12 cellular contexts compared by ENCODE assay signal in genomic region chr1:198352975-198353695, GRCh38.
A peak's percentile ranks its signal among the peaks of the same experiment; 100 is the strongest.
DNase-seq lines count a peak whose midpoint lies in the region; ATAC-seq and TF ChIP-seq lines count a peak whose summit lies in the region.
"Had no signal": no experiment of that assay in that cellular context is flagged by ENCODE, and none has a peak within 500 bp of the region (broad histone marks: within the 10 kb centered on the region; RNA-seq: fewer than 3 reads in every experiment).

No MANE protein-coding gene starts in this region.

- H3K79me2 ChIP-seq in OCI-LY3 (ENCODE audit: low read length): no peaks in the 10 kb centered on the region

- H3K4me2 ChIP-seq in OCI-LY3 (ENCODE audit: low read length): peak overlapping the region; percentile 85

- H3K9me3 Mint-ChIP-seq in Calu3 (ENCODE audit: low read depth, unreplicated experiment): no peaks in the 10 kb centered on the region
- H3K9me3 Mint-ChIP-seq in stimulated activated memory B cell treated with anti-CD40 and anti-IgM and Interleukin-4, amounts not matched to agents 10 μg/mL and 1 μg/mL and 100 μg/mL, for 72 hours: no peaks in the 10 kb centered on the region
- H3K9me3 Mint-ChIP-seq: H9, nephron had no signal

- H3K4me1 ChIP-seq in OCI-LY3 (ENCODE audit: low read length): peaks cover 36% of the 10 kb centered on the region
- H3K4me1 ChIP-seq: ascending aorta had no signal

- ATAC-seq in GM18861 (IDR thresholded peaks at IDR 0.05; ENCODE audit: unreplicated experiment): peak; percentile 84
- peak; percentile 75 for ATAC-seq in GM21367 (IDR thresholded peaks at IDR 0.05; ENCODE audit: unreplicated experiment)
- ATAC-seq in HG03025 (IDR thresholded peaks at IDR 0.05; ENCODE audit: low FRiP score, unreplicated experiment): peak; percentile 74
- no peak for ATAC-seq in stimulated activated memory B cell treated with anti-CD40 and anti-IgM and Interleukin-4, amounts not matched to agents 10 μg/mL and 1 μg/mL and 100 μg/mL, for 72 hours

- H3K27ac Mint-ChIP-seq in Calu3 (ENCODE audit: unreplicated experiment): no peak overlapping the region
- H3K27ac Mint-ChIP-seq in stimulated activated memory B cell treated with anti-CD40 and anti-IgM and Interleukin-4, amounts not matched to agents 10 μg/mL and 1 μg/mL and 100 μg/mL, for 72 hours: no peak overlapping the region
- H3K27ac Mint-ChIP-seq: H9, nephron had no signal

- no peak overlapping the region for H2AFZ ChIP-seq in OCI-LY3 (ENCODE audit: low read depth, low read length)

- intact Hi-C loops in Calu3 (cut with micrococcal nuclease; ENCODE audit: unreplicated experiment): loop anchor here (10.0 kb wide), 2 partner anchors 112 to 268 kb away; no protein-coding TSS in a partner anchor

- no peaks in the 10 kb centered on the region for H3K9me3 ChIP-seq in OCI-LY3 (ENCODE audit: insufficient read depth, low read length)
- H3K9me3 ChIP-seq: ascending aorta, MG63 had no signal

- no peak overlapping the region for H3K4me3 Mint-ChIP-seq in Calu3 (ENCODE audit: low read depth, unreplicated experiment)
- H3K4me3 Mint-ChIP-seq in stimulated activated memory B cell treated with anti-CD40 and anti-IgM and Interleukin-4, amounts not matched to agents 10 μg/mL and 1 μg/mL and 100 μg/mL, for 72 hours: no peak overlapping the region
- H3K4me3 Mint-ChIP-seq: H9, nephron had no signal

- H3K9ac ChIP-seq in OCI-LY3 (ENCODE audit: low read length): peak overlapping the region; percentile 46

- H3K27me3 ChIP-seq in OCI-LY3 (ENCODE audit: low read depth, low read length): peaks cover 35% of the 10 kb centered on the region
- H3K27me3 ChIP-seq: ascending aorta, MG63 had no signal

- H3K27ac ChIP-seq in OCI-LY3 (ENCODE audit: low read length): peak overlapping the region; percentile 90
- H3K27ac ChIP-seq: ascending aorta had no signal

- TF ChIP-seq CTCF in OCI-LY3 (IDR thresholded peaks at IDR 0.05; ENCODE audit: low read depth, low read length): no peak
- no peak for TF ChIP-seq CTCF in Calu3 (IDR thresholded peaks at IDR 0.05; ENCODE audit: unreplicated experiment)

- no peaks in the 10 kb centered on the region for H4K20me1 ChIP-seq in OCI-LY3 (ENCODE audit: insufficient read depth, low read length)

- H3K4me1 Mint-ChIP-seq in Calu3 (ENCODE audit: low read depth, unreplicated experiment): no peaks in the 10 kb centered on the region
- no peaks in the 10 kb centered on the region for H3K4me1 Mint-ChIP-seq in stimulated activated memory B cell treated with anti-CD40 and anti-IgM and Interleukin-4, amounts not matched to agents 10 μg/mL and 1 μg/mL and 100 μg/mL, for 72 hours
- H3K4me1 Mint-ChIP-seq: H9, nephron had no signal

- H3K27me3 Mint-ChIP-seq in Calu3 (ENCODE audit: unreplicated experiment): no peaks in the 10 kb centered on the region
- no peaks in the 10 kb centered on the region for H3K27me3 Mint-ChIP-seq in stimulated activated memory B cell treated with anti-CD40 and anti-IgM and Interleukin-4, amounts not matched to agents 10 μg/mL and 1 μg/mL and 100 μg/mL, for 72 hours

- no peaks in the 10 kb centered on the region for H3K36me3 Mint-ChIP-seq in Calu3 (ENCODE audit: insufficient read depth, unreplicated experiment)
- no peaks in the 10 kb centered on the region for H3K36me3 Mint-ChIP-seq in stimulated activated memory B cell treated with anti-CD40 and anti-IgM and Interleukin-4, amounts not matched to agents 10 μg/mL and 1 μg/mL and 100 μg/mL, for 72 hours

- no TSS peak for BruUV-seq in Calu3 (replicated peaks; lab: Mats Ljungman, UMichigan)

- peak overlapping the region; percentile 65 for H3K4me3 ChIP-seq in OCI-LY3 (ENCODE audit: low read length)
- H3K4me3 ChIP-seq: ascending aorta, MG63 had no signal

- DNase-seq in Calu3: no peak
- DNase-seq in NCI-H2227 treated with DMSO at 0.1 percent for 48 hours (lab: John Stamatoyannopoulos, UW): no peak
- DNase-seq: H9, MG63, NCI-H69 had no signal

- CTCF ChIA-PET in Calu3 (lab: Charles Lee): no interaction called here

- no peaks in the 10 kb centered on the region for H3K36me3 ChIP-seq in OCI-LY3 (replicated peaks; ENCODE audit: low read depth, low read length)
- H3K36me3 ChIP-seq: ascending aorta, MG63 had no signal
